Comparison of ENCODE assay signal across 8 cellular contexts in the genomic region with DNA sequence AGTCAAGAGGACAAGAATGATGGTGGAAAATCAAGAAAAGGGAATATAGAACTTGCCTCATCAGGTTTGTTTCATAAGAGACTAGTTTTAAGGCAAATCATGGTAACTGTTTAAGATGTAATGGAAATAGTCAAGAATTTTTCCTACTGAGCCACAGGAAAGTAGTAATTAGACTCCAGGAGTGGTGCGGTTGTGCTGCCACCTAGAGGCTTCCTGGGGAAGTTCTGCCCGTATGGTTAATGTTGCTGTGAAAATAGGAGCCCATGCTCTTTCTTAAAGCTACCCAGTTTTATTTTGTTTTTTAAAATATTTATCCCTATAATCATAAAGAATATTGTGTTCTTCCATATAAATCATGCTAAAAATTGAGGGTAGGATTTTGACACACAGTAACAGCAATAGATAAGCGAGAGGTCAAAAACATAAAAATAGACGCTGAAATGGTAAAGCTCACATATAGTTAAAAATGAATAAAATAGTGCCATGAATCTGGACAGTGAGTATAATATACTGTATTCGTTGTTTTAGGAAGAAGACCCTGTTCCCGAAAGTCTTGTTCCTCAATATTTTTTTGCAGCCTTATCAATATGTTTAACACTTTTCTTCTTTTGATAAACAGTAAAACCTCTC.
DNase-seq lines count a peak whose midpoint lies in the region; ATAC-seq, FAIRE-seq and TF ChIP-seq lines count a peak whose summit lies in the region.

No MANE protein-coding gene starts in this region.

- peak; percentile 83 for TF ChIP-seq CTCF in LNCaP clone FGC (IDR thresholded peaks at IDR 0.05; ENCODE audit: control insufficient read depth, extremely low read depth, insufficient read depth)
- peak; percentile 81 for TF ChIP-seq CTCF in bronchial epithelial cell (IDR thresholded peaks at IDR 0.05; ENCODE audit: insufficient read depth, low read length, severe bottlenecking)

- no peak overlapping the region for H3K27ac Mint-ChIP-seq in CD4-positive, CD25-positive, alpha-beta regulatory T cell

- no peak overlapping the region for H3K4me3 ChIP-seq in CD4-positive, CD25-positive, alpha-beta regulatory T cell (ENCODE audit: low read depth, low read length)
- H3K4me3 ChIP-seq in LNCaP clone FGC (ENCODE audit: low read depth, low read length): no peak overlapping the region
- no peak overlapping the region for H3K4me3 ChIP-seq in bronchial epithelial cell (ENCODE audit: low read depth, low read length)

- H3K27me3 Mint-ChIP-seq in CD4-positive, CD25-positive, alpha-beta regulatory T cell: no peaks in the 10 kb centered on the region

- H3K9me3 ChIP-seq in CD4-positive, CD25-positive, alpha-beta regulatory T cell (ENCODE audit: control insufficient read depth in 2 of 2, low read length in 2 of 2): no peaks in the 10 kb centered on the region

- H3K4me1 ChIP-seq in CD4-positive, CD25-positive, alpha-beta regulatory T cell (ENCODE audit: control insufficient read depth, insufficient read depth, low read length, poor library complexity, severe bottlenecking): no peaks in the 10 kb centered on the region

- no peaks in the 10 kb centered on the region for H3K36me3 ChIP-seq in CD4-positive, CD25-positive, alpha-beta regulatory T cell (ENCODE audit: control insufficient read depth, insufficient read depth, low read length)
- no peaks in the 10 kb centered on the region for H3K36me3 ChIP-seq in bronchial epithelial cell (ENCODE audit: control insufficient read depth, insufficient read depth, low read length)

- H3K36me3 Mint-ChIP-seq in CD4-positive, CD25-positive, alpha-beta regulatory T cell: no peaks in the 10 kb centered on the region

- H3K4me1 Mint-ChIP-seq in CD4-positive, CD25-positive, alpha-beta regulatory T cell: no peaks in the 10 kb centered on the region

- DNase-seq in CD4-positive, CD25-positive, alpha-beta regulatory T cell: peak in 2 of 3 donors; percentile 4 to 35
- DNase-seq in LNCaP clone FGC (ENCODE audit: low read depth): peak; percentile 26
- peak; percentile 33 for DNase-seq in bronchial epithelial cell (ENCODE audit: low read depth)
- DNase-seq in kidney glomerular epithelial cell (lab: John Stamatoyannopoulos, UW): peak; percentile 42
- DNase-seq in stimulated activated CD4-positive, alpha-beta T cell treated with anti-CD3 and anti-CD28 coated beads, Interleukin-4, amount 100 ng/mL, for 1 hour: peak; percentile 34

- ATAC-seq in CD4-positive, CD25-positive, alpha-beta regulatory T cell (ENCODE audit: low read depth in 2 of 2): no peak
- ATAC-seq in GM18868 (IDR thresholded peaks at IDR 0.05; ENCODE audit: unreplicated experiment) (peak; percentile 76), SK-N-SH treated with all-trans-retinoic acid at 6 μM for 48 hours (peak; percentile 89), GM21619 (IDR thresholded peaks at IDR 0.05; ENCODE audit: unreplicated experiment) (no peak)

- no peak for FAIRE-seq in bronchial epithelial cell (lab: Jason Lieb, UNC)

- H3K27me3 ChIP-seq in CD4-positive, CD25-positive, alpha-beta regulatory T cell (ENCODE audit: control insufficient read depth, insufficient read depth, low read length): no peaks in the 10 kb centered on the region
- no peaks in the 10 kb centered on the region for H3K27me3 ChIP-seq in bronchial epithelial cell (ENCODE audit: control insufficient read depth, insufficient read depth, low read length)

- H3K4me3 Mint-ChIP-seq in CD4-positive, CD25-positive, alpha-beta regulatory T cell: no peak overlapping the region

- H3K9me3 Mint-ChIP-seq in CD4-positive, CD25-positive, alpha-beta regulatory T cell: no peaks in the 10 kb centered on the region

- no peak overlapping the region for H3K27ac ChIP-seq in CD4-positive, CD25-positive, alpha-beta regulatory T cell (ENCODE audit: insufficient read depth, low read length, poor library complexity, severe bottlenecking)

TF ChIP-seq in SK-N-SH treated with all-trans-retinoic acid at 6 μM for 48 hours, 23 proteins besides CTCF, POLR2A, EP300 and RAD21:
- TF ChIP-seq TCF4 (CRISPR knock-in tag; IDR thresholded peaks at IDR 0.05; ENCODE audit: borderline replicate concordance) (no peak), PPARA (CRISPR knock-in tag; IDR thresholded peaks at IDR 0.05; ENCODE audit: borderline replicate concordance) (no peak), OSR1 (CRISPR knock-in tag; IDR thresholded peaks at IDR 0.05) (no peak), TOX (CRISPR knock-in tag; IDR thresholded peaks at IDR 0.05; ENCODE audit: borderline replicate concordance) (no peak), BACH2 (CRISPR knock-in tag; IDR thresholded peaks at IDR 0.05; ENCODE audit: borderline replicate concordance) (no peak), ZNF70 (CRISPR knock-in tag; IDR thresholded peaks at IDR 0.05) (no peak)
- TF ChIP-seq, protein P1, sequence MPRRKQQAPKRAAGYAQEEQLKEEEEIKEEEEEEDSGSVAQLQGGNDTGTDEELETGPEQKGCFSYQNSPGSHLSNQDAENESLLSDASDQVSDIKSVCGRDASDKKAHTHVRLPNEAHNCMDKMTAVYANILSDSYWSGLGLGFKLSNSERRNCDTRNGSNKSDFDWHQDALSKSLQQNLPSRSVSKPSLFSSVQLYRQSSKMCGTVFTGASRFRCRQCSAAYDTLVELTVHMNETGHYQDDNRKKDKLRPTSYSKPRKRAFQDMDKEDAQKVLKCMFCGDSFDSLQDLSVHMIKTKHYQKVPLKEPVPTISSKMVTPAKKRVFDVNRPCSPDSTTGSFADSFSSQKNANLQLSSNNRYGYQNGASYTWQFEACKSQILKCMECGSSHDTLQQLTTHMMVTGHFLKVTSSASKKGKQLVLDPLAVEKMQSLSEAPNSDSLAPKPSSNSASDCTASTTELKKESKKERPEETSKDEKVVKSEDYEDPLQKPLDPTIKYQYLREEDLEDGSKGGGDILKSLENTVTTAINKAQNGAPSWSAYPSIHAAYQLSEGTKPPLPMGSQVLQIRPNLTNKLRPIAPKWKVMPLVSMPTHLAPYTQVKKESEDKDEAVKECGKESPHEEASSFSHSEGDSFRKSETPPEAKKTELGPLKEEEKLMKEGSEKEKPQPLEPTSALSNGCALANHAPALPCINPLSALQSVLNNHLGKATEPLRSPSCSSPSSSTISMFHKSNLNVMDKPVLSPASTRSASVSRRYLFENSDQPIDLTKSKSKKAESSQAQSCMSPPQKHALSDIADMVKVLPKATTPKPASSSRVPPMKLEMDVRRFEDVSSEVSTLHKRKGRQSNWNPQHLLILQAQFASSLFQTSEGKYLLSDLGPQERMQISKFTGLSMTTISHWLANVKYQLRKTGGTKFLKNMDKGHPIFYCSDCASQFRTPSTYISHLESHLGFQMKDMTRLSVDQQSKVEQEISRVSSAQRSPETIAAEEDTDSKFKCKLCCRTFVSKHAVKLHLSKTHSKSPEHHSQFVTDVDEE (CRISPR knock-in tag; IDR thresholded peaks at IDR 0.05): no peak
- TF ChIP-seq, protein P2, sequence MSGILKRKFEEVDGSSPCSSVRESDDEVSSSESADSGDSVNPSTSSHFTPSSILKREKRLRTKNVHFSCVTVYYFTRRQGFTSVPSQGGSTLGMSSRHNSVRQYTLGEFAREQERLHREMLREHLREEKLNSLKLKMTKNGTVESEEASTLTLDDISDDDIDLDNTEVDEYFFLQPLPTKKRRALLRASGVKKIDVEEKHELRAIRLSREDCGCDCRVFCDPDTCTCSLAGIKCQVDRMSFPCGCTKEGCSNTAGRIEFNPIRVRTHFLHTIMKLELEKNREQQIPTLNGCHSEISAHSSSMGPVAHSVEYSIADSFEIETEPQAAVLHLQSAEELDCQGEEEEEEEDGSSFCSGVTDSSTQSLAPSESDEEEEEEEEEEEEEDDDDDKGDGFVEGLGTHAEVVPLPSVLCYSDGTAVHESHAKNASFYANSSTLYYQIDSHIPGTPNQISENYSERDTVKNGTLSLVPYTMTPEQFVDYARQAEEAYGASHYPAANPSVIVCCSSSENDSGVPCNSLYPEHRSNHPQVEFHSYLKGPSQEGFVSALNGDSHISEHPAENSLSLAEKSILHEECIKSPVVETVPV (CRISPR knock-in tag; IDR thresholded peaks at IDR 0.05): no peak
- TF ChIP-seq, protein P3, sequence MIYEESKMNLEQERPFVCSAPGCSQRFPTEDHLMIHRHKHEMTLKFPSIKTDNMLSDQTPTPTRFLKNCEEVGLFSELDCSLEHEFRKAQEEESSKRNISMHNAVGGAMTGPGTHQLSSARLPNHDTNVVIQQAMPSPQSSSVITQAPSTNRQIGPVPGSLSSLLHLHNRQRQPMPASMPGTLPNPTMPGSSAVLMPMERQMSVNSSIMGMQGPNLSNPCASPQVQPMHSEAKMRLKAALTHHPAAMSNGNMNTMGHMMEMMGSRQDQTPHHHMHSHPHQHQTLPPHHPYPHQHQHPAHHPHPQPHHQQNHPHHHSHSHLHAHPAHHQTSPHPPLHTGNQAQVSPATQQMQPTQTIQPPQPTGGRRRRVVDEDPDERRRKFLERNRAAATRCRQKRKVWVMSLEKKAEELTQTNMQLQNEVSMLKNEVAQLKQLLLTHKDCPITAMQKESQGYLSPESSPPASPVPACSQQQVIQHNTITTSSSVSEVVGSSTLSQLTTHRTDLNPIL (CRISPR knock-in tag; IDR thresholded peaks at IDR 0.05; ENCODE audit: low read depth): no peak

Comparison
In these comparisons a context has a peak if more than half of its experiments do, and no peak if none do; other contexts are left out.
1. ATAC-seq: peak in GM18868 (single experiment) and SK-N-SH treated with all-trans-retinoic acid at 6 μM for 48 hours (single experiment); none in CD4-positive, CD25-positive, alpha-beta regulatory T cell (0 of 2) and GM21619 (single experiment).
2. Peak in every context shown above with its lines, with median percentiles within 50 percentile points of each other: DNase-seq.